In genomic region chr3:182309120-182309519, GRCh38 we compare ENCODE assay signal across 1 cellular context.
A peak's percentile ranks its signal among the peaks of the same experiment; 100 is the strongest.
TF ChIP-seq lines count a peak whose summit lies in the region.

No MANE protein-coding gene starts in this region.

TF ChIP-seq in HepG2, 621 proteins besides CTCF, POLR2A, EP300 and RAD21 (continued from another document):
- TF ChIP-seq ARID3A (IDR thresholded peaks at IDR 0.05; ENCODE audit: low read depth, low read length), result peak; percentile 52; the same call in 1 of the 2 replicates
